In genomic region chr9:78575791-78576190, GRCh38 we compare ENCODE assay signal across 17 cellular contexts.
A peak's percentile ranks its signal among the peaks of the same experiment; 100 is the strongest.
DNase-seq lines count a peak whose midpoint lies in the region; ATAC-seq, FAIRE-seq and TF ChIP-seq lines count a peak whose summit lies in the region.
"Had no signal": no experiment of that assay in that cellular context is flagged by ENCODE, and none has a peak within 500 bp of the region (broad histone marks: within the 10 kb centered on the region; RNA-seq: fewer than 3 reads in every experiment).

No MANE protein-coding gene starts in this region.

- no peaks in the 10 kb centered on the region for H3K36me3 ChIP-seq in mesendoderm (ENCODE audit: control insufficient read depth, insufficient read depth, low read length)
- no peaks in the 10 kb centered on the region for H3K36me3 ChIP-seq in brain microvascular endothelial cell (replicated peaks)
- H3K36me3 ChIP-seq: BE2C had no signal

- TF ChIP-seq POLR2A in H54 (IDR thresholded peaks at IDR 0.05; ENCODE audit: low read depth, low read length): no peak

- H3K4me1 ChIP-seq in mesendoderm (ENCODE audit: control insufficient read depth, low read depth, low read length): peaks cover 7% of the 10 kb centered on the region
- H3K4me1 ChIP-seq: A549 had no signal

- H3K18ac ChIP-seq in mesendoderm (ENCODE audit: low read length): peak overlapping the region; percentile 91

- H3K4me3 ChIP-seq in mesendoderm (ENCODE audit: low read length) (no peak overlapping the region), brain microvascular endothelial cell (ENCODE audit: low read depth, low read length) (no peak overlapping the region)
- H3K4me3 ChIP-seq: A549 had no signal

- no peaks in the 10 kb centered on the region for H3K27me3 ChIP-seq in mesendoderm (ENCODE audit: insufficient read depth, low read length, poor library complexity)
- H3K27me3 ChIP-seq in brain microvascular endothelial cell (replicated peaks): no peaks in the 10 kb centered on the region
- H3K27me3 ChIP-seq: BE2C had no signal

- DNase-seq in G401 (ENCODE audit: low spot score) (peak; percentile 35), H54 (ENCODE audit: insufficient read length, low spot score) (no peak), astrocyte of the hippocampus (ENCODE audit: low read depth, low spot score) (peak; percentile 67), mesendoderm (no peak), RKO (ENCODE audit: low spot score) (no peak), brain microvascular endothelial cell (no peak)
- no peak for DNase-seq in activated naive CD4-positive, alpha-beta T cell treated with anti-CD3 and anti-CD28 coated beads, Interleukin-2, amount 50 U/mL, for 72 hours (ENCODE audit: low spot score in 2 of 2)
- DNase-seq: BE2C; CD4-positive, alpha-beta memory T cell; DMS79; GDM1 had no signal

- H3K79me2 ChIP-seq in mesendoderm (ENCODE audit: control insufficient read depth, insufficient read depth, low read length): no peaks in the 10 kb centered on the region

- H2BK5ac ChIP-seq in mesendoderm (ENCODE audit: low read length): peak overlapping the region; percentile 79

- in situ Hi-C loops in G401 (cut with HindIII; ENCODE audit: low sequenced_read_pairs) (no loop called here), brain microvascular endothelial cell (cut with HindIII; ENCODE audit: low pct_ligation_motif_present, low sequenced_read_pairs) (no loop called here)

- H2BK120ac ChIP-seq in mesendoderm (ENCODE audit: low read depth, low read length): peak overlapping the region; percentile 54

- H3K36me3 Mint-ChIP-seq in activated naive CD4-positive, alpha-beta T cell treated with anti-CD3 and anti-CD28 coated beads, Interleukin-2, amount 50 U/mL, for 72 hours: no peaks in the 10 kb centered on the region
- H3K36me3 Mint-ChIP-seq: CD4-positive, alpha-beta memory T cell had no signal

- no peak overlapping the region for H3K9ac ChIP-seq in mesendoderm (ENCODE audit: low read length)

- peak; percentile 23 for FAIRE-seq in H54 (lab: Jason Lieb, UNC)
- FAIRE-seq: A549, GM12892, GM19239 had no signal

- no peak for TF ChIP-seq CTCF in brain microvascular endothelial cell (IDR thresholded peaks at IDR 0.05; ENCODE audit: low read depth, low read length, missing control alignments)

- H2AK5ac ChIP-seq in mesendoderm (ENCODE audit: low read length): peak overlapping the region; percentile 14

- no peak overlapping the region for H3K23ac ChIP-seq in mesendoderm (ENCODE audit: low read length)

- no peak overlapping the region for H4K5ac ChIP-seq in mesendoderm (ENCODE audit: low read length)

- WGBS in mesendoderm (ENCODE audit: extremely low coverage, insufficient coverage, low lambda C conversion rate): no CpG with 5 or more reads among the region's 3 CpGs

- H2BK15ac ChIP-seq in mesendoderm (replicated peaks; ENCODE audit: low read depth): no peak overlapping the region

- ATAC-seq in activated naive CD4-positive, alpha-beta T cell treated with anti-CD3 and anti-CD28 coated beads, Interleukin-2, amount 50 U/mL, for 72 hours: no peak
- ATAC-seq: A549, HCT116 had no signal

- peak overlapping the region; percentile 28 for H4K8ac ChIP-seq in mesendoderm (ENCODE audit: low read depth, low read length)

- H3K79me1 ChIP-seq in mesendoderm (ENCODE audit: low read length): no peaks in the 10 kb centered on the region

- H3K9me3 Mint-ChIP-seq in activated naive CD4-positive, alpha-beta T cell treated with anti-CD3 and anti-CD28 coated beads, Interleukin-2, amount 50 U/mL, for 72 hours: peaks cover 2 to 4% of the 10 kb centered on the region in 2 donors

- no peak overlapping the region for H3K27ac Mint-ChIP-seq in activated naive CD4-positive, alpha-beta T cell treated with anti-CD3 and anti-CD28 coated beads, Interleukin-2, amount 50 U/mL, for 72 hours
- H3K27ac Mint-ChIP-seq: CD4-positive, alpha-beta memory T cell had no signal

- peak overlapping the region; percentile 50 for H3K56ac ChIP-seq in mesendoderm (ENCODE audit: low read length)

- H3K4ac ChIP-seq in mesendoderm (ENCODE audit: low read depth, low read length): no peak overlapping the region

- H3K27ac ChIP-seq in mesendoderm (ENCODE audit: low read depth, low read length): peak overlapping the region; percentile 88
- no peak overlapping the region for H3K27ac ChIP-seq in brain microvascular endothelial cell
- H3K27ac ChIP-seq: A549, C4-2B, HL-60 had no signal

- H3K4me2 ChIP-seq in mesendoderm (ENCODE audit: low read length): no peak overlapping the region
- H3K4me2 ChIP-seq: A549 had no signal

Comparison
In these comparisons a context has a peak if more than half of its experiments do, and no peak if none do; other contexts are left out.
1. DNase-seq: peak in G401 (single experiment) and astrocyte of the hippocampus (single experiment); none in H54 (single experiment), mesendoderm (single experiment), activated naive CD4-positive, alpha-beta T cell treated with anti-CD3 and anti-CD28 coated beads, Interleukin-2, amount 50 U/mL, for 72 hours (0 of 2), RKO (single experiment) and brain microvascular endothelial cell (single experiment).